ENCODE assay signal across 2 cellular contexts in the genomic region with DNA sequence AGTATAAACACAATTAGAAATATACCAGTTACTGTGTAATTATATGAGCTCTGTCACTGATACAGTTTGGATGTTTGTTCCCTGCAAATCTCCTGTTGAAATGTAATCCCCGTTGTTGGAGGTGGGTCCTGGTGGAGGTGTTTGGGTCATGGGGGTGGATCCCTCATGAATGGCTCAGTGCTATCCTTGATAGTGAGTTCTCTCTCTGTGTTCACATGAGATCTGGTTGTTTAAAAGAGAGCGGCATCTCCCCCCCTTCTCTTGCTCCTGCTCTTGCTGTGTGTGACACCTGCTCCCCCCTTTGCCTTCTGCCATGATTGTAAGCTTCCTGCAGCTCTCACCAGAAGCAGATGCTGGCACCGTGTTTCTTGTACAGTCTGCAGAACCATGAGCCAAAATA.
TF ChIP-seq lines count a peak whose summit lies in the region.

No MANE protein-coding gene starts in this region.

TF ChIP-seq in HEK293, 187 proteins besides CTCF, POLR2A, EP300 and RAD21 (continued from another document):
- TF ChIP-seq SP7 (tag by site-specific recombination; IDR thresholded peaks at IDR 0.05) = 0 out of 2 replicates have a peak, but pooled peaks have one; percentile 23
- TF ChIP-seq ZNF341 (tag by site-specific recombination; IDR thresholded peaks at IDR 0.05; ENCODE audit: low read depth) = peak; percentile 53
- TF ChIP-seq MZF1 (tag by site-specific recombination; IDR thresholded peaks at IDR 0.05; ENCODE audit: borderline replicate concordance) = peak; percentile 64; the same call in 1 of the 2 replicates
- TF ChIP-seq, protein P1, sequence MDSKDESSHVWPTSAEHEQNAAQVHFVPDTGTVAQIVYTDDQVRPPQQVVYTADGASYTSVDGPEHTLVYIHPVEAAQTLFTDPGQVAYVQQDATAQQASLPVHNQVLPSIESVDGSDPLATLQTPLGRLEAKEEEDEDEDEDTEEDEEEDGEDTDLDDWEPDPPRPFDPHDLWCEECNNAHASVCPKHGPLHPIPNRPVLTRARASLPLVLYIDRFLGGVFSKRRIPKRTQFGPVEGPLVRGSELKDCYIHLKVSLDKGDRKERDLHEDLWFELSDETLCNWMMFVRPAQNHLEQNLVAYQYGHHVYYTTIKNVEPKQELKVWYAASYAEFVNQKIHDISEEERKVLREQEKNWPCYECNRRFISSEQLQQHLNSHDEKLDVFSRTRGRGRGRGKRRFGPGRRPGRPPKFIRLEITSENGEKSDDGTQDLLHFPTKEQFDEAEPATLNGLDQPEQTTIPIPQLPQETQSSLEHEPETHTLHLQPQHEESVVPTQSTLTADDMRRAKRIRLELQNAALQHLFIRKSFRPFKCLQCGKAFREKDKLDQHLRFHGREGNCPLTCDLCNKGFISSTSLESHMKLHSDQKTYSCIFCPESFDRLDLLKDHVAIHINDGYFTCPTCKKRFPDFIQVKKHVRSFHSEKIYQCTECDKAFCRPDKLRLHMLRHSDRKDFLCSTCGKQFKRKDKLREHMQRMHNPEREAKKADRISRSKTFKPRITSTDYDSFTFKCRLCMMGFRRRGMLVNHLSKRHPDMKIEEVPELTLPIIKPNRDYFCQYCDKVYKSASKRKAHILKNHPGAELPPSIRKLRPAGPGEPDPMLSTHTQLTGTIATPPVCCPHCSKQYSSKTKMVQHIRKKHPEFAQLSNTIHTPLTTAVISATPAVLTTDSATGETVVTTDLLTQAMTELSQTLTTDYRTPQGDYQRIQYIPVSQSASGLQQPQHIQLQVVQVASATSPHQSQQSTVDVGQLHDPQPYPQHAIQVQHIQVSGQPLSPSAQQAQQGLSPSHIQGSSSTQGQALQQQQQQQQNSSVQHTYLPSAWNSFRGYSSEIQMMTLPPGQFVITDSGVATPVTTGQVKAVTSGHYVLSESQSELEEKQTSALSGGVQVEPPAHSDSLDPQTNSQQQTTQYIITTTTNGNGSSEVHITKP (tag by site-specific recombination; IDR thresholded peaks at IDR 0.05) = peak; percentile 88

TF ChIP-seq in K562, 482 proteins besides CTCF, POLR2A, EP300 and RAD21 (continued from another document):
- no peak for TF ChIP-seq ZBTB8A (IDR thresholded peaks at IDR 0.05; ENCODE audit: partially characterized antibody)
- TF ChIP-seq SAFB2 (IDR thresholded peaks at IDR 0.05; ENCODE audit: borderline replicate concordance, low read depth, low read length, severe bottlenecking) = no peak
- no peak for TF ChIP-seq ZSCAN32 (CRISPR knock-in tag; IDR thresholded peaks at IDR 0.05)
- TF ChIP-seq HOXB6 (CRISPR knock-in tag; IDR thresholded peaks at IDR 0.05; ENCODE audit: borderline replicate concordance) = no peak
- no peak for TF ChIP-seq KAT2B (IDR thresholded peaks at IDR 0.05; ENCODE audit: low read depth, low read length)
- no peak for TF ChIP-seq ZNF583 (CRISPR knock-in tag; IDR thresholded peaks at IDR 0.05)
- TF ChIP-seq, protein P2, sequence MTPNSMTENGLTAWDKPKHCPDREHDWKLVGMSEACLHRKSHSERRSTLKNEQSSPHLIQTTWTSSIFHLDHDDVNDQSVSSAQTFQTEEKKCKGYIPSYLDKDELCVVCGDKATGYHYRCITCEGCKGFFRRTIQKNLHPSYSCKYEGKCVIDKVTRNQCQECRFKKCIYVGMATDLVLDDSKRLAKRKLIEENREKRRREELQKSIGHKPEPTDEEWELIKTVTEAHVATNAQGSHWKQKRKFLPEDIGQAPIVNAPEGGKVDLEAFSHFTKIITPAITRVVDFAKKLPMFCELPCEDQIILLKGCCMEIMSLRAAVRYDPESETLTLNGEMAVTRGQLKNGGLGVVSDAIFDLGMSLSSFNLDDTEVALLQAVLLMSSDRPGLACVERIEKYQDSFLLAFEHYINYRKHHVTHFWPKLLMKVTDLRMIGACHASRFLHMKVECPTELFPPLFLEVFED (CRISPR knock-in tag; conservative IDR thresholded peaks at IDR 0.05) = no peak
- TF ChIP-seq CBFA2T2 (conservative IDR thresholded peaks at IDR 0.05) = no peak
- no peak for TF ChIP-seq JUN (IDR thresholded peaks at IDR 0.05; ENCODE audit: borderline replicate concordance, low read depth, low read length)
- no peak for TF ChIP-seq JUN (CRISPR knock-in tag; IDR thresholded peaks at IDR 0.05; ENCODE audit: borderline replicate concordance)
- no peak for TF ChIP-seq RBBP5 (IDR thresholded peaks at IDR 0.05; ENCODE audit: borderline replicate concordance, insufficient read depth, low read length, poor library complexity, severe bottlenecking)
- no peak for TF ChIP-seq CC2D1A (IDR thresholded peaks at IDR 0.05)
TF ChIP-seq in K562: peak in this region for 0.
